ENCODE assay signal across 18 cellular contexts in genomic region chr4:108148316-108148715, GRCh38. TPM values are rescaled to one million over a fixed set of nuclear protein-coding genes. Genes with fewer than 3 reads are reported as not detected.
A peak's percentile ranks its signal among the peaks of the same experiment; 100 is the strongest.
DNase-seq lines count a peak whose midpoint lies in the region; ATAC-seq, FAIRE-seq and TF ChIP-seq lines count a peak whose summit lies in the region.
"Had no signal": no experiment of that assay in that cellular context is flagged by ENCODE, and none has a peak within 500 bp of the region (broad histone marks: within the 10 kb centered on the region; RNA-seq: fewer than 3 reads in every experiment).

No MANE protein-coding gene starts in this region.

- H3K79me2 ChIP-seq in SK-N-SH (ENCODE audit: insufficient read depth) = no peaks in the 10 kb centered on the region

- no peaks in the 10 kb centered on the region for H3K9me3 Mint-ChIP-seq in activated CD4-positive, alpha-beta T cell treated with anti-CD3 and anti-CD28 coated beads for 36 hours (ENCODE audit: low read depth)
- H3K9me3 Mint-ChIP-seq in CD8-positive, alpha-beta T cell = no peaks in the 10 kb centered on the region

- no peaks in the 10 kb centered on the region for H4K20me1 ChIP-seq in SK-N-SH (ENCODE audit: insufficient read depth)

- H3K27ac ChIP-seq in CD8-positive, alpha-beta T cell (ENCODE audit: low read depth, low read length) = peak overlapping the region; percentile 28
- no peak overlapping the region for H3K27ac ChIP-seq in SK-N-SH (ENCODE audit: low read depth in 2 of 2, low read length in 1 of 2)
- H3K27ac ChIP-seq: sigmoid colon had no signal

- no peak for TF ChIP-seq CTCF in CD8-positive, alpha-beta T cell (IDR thresholded peaks at IDR 0.05)
- TF ChIP-seq CTCF in SK-N-SH (IDR thresholded peaks at IDR 0.05) (no peak), D721Med (IDR thresholded peaks at IDR 0.05; ENCODE audit: insufficient read depth, missing control alignments) (no peak)

- H3K36me3 Mint-ChIP-seq in activated CD4-positive, alpha-beta T cell treated with anti-CD3 and anti-CD28 coated beads for 36 hours (ENCODE audit: low read depth) = peaks cover 53% of the 10 kb centered on the region
- H3K36me3 Mint-ChIP-seq in CD8-positive, alpha-beta T cell = peaks cover 80% of the 10 kb centered on the region

- POLR2A ChIA-PET in activated CD4-positive, alpha-beta T cell treated with anti-CD3 and anti-CD28 coated beads for 36 hours (lab: Charles Lee) = interaction anchor here (1.6 kb wide), 1 partner anchor 9 kb away, joined by 7 read pairs; no protein-coding TSS in a partner anchor
- POLR2A ChIA-PET in CD8-positive, alpha-beta T cell (lab: Charles Lee) = interaction anchor here (0.6 to 1.2 kb wide), 4 partner anchors 14 to 59 kb away, joined by 3 to 4 read pairs (median 4); no protein-coding TSS in a partner anchor
- POLR2A ChIA-PET in SK-N-SH (lab: Yijun Ruan, JAX) = no interaction called here

- H3F3A ChIP-seq in SK-N-SH (replicated peaks; ENCODE audit: insufficient read depth) = no peaks in the 10 kb centered on the region

- no peak for TF ChIP-seq RAD21 in SK-N-SH (IDR thresholded peaks at IDR 0.05; ENCODE audit: low read length)

- H3K27me3 Mint-ChIP-seq in activated CD4-positive, alpha-beta T cell treated with anti-CD3 and anti-CD28 coated beads for 36 hours = no peaks in the 10 kb centered on the region
- no peaks in the 10 kb centered on the region for H3K27me3 Mint-ChIP-seq in CD8-positive, alpha-beta T cell (ENCODE audit: low read depth)

- 15% methylated on average over 1 of the region's 1 CpG for WGBS in SK-N-SH (ENCODE audit: low lambda C conversion rate)

- no peak overlapping the region for H2AFZ ChIP-seq in SK-N-SH (ENCODE audit: low read depth)

- peak; percentile 69 for DNase-seq in activated CD4-positive, alpha-beta T cell treated with anti-CD3 and anti-CD28 coated beads for 36 hours
- no peak for DNase-seq in activated CD4-positive, alpha-beta T cell treated with anti-CD3 and anti-CD28 coated beads, Interleukin-2, amount 50 U/mL, for 1 hour
- DNase-seq in CD8-positive, alpha-beta T cell = peak in 2 of 7 experiments; percentile 54 to 69
- peak; percentile 75 for DNase-seq in NCI-H69 (lab: John Stamatoyannopoulos, UW)
- DNase-seq in effector CD4-positive, alpha-beta T cell = peak; percentile 34
- no peak for DNase-seq in SK-N-SH
- no peak for DNase-seq in D721Med (ENCODE audit: insufficient read length, low spot score)
- DNase-seq: activated effector memory CD4-positive, alpha-beta T cell treated with Interleukin-2 at 50 U/mL for 16 hours; IMR-90; NCI-H1048; NCI-H446; occipital lobe; sigmoid colon had no signal

- peak overlapping the region; percentile 1 for H3K4me3 ChIP-seq in CD8-positive, alpha-beta T cell (ENCODE audit: low read depth, low read length)
- no peak overlapping the region for H3K4me3 ChIP-seq in SK-N-SH (ENCODE audit: low read depth in 2 of 2, low read length in 1 of 2)
- H3K4me3 ChIP-seq: sigmoid colon had no signal

- H3K9me3 ChIP-seq in CD8-positive, alpha-beta T cell (ENCODE audit: low read length) = no peaks in the 10 kb centered on the region
- no peaks in the 10 kb centered on the region for H3K9me3 ChIP-seq in SK-N-SH
- H3K9me3 ChIP-seq: sigmoid colon had no signal

- intact Hi-C loops in activated CD4-positive, alpha-beta T cell treated with anti-CD3 and anti-CD28 coated beads for 36 hours (cut with DNase I, micrococcal nuclease) = loop anchor here in 1 of 2 experiments (1.0 kb wide), 1 partner anchor 8 kb away; no protein-coding TSS in a partner anchor
- intact Hi-C loops in CD8-positive, alpha-beta T cell (cut with DNase I, micrococcal nuclease) = loop anchor here in 1 of 2 experiments (1.0 kb wide), 1 partner anchor 9 kb away; no protein-coding TSS in a partner anchor

- H3K9ac ChIP-seq in SK-N-SH = no peak overlapping the region

- no peaks in the 10 kb centered on the region for H3K27me3 ChIP-seq in CD8-positive, alpha-beta T cell (ENCODE audit: insufficient read depth, low read length)
- peaks cover 7% of the 10 kb centered on the region for H3K27me3 ChIP-seq in SK-N-SH (ENCODE audit: insufficient read depth)

- TF ChIP-seq EP300 in SK-N-SH (IDR thresholded peaks at IDR 0.05; ENCODE audit: borderline replicate concordance in 1 of 2, low read depth in 1 of 2, low read length in 1 of 2) = no peak

- H3K27ac Mint-ChIP-seq in activated CD4-positive, alpha-beta T cell treated with anti-CD3 and anti-CD28 coated beads for 36 hours = peak overlapping the region; percentile 83
- peak overlapping the region; percentile 93 for H3K27ac Mint-ChIP-seq in CD8-positive, alpha-beta T cell

- no peak for FAIRE-seq in D721Med (lab: Jason Lieb, UNC)
- FAIRE-seq: endometrium, H1, islet of Langerhans had no signal

- no peaks in the 10 kb centered on the region for H3K9me2 ChIP-seq in SK-N-SH

- H3K4me1 Mint-ChIP-seq in activated CD4-positive, alpha-beta T cell treated with anti-CD3 and anti-CD28 coated beads for 36 hours = peaks cover 89% of the 10 kb centered on the region
- H3K4me1 Mint-ChIP-seq in CD8-positive, alpha-beta T cell (ENCODE audit: low read depth) = peaks cover 91% of the 10 kb centered on the region

- H3K36me3 ChIP-seq in CD8-positive, alpha-beta T cell (ENCODE audit: insufficient read depth, low read length) = peaks cover 35% of the 10 kb centered on the region
- H3K36me3 ChIP-seq in SK-N-SH (replicated peaks in 1 of 2; ENCODE audit: control insufficient read depth in 1 of 2, insufficient read depth in 2 of 2, low read length in 1 of 2) = no peaks in the 10 kb centered on the region
- H3K36me3 ChIP-seq: sigmoid colon had no signal

- CTCF ChIA-PET in activated CD4-positive, alpha-beta T cell treated with anti-CD3 and anti-CD28 coated beads for 36 hours (lab: Charles Lee) = interaction anchor here (1.2 kb wide), 1 partner anchor 17 kb away, joined by 3 read pairs; no protein-coding TSS in a partner anchor
- CTCF ChIA-PET in CD8-positive, alpha-beta T cell (lab: Charles Lee) = no interaction called here
- CTCF ChIA-PET in SK-N-SH (lab: Yijun Ruan, JAX) = interaction anchor here (1.0 kb wide), 1 partner anchor 11 kb away, joined by 3 read pairs; no protein-coding TSS in a partner anchor

- peak; percentile 66 for ATAC-seq in activated CD4-positive, alpha-beta T cell treated with anti-CD3 and anti-CD28 coated beads for 36 hours
- peak; percentile 66 for ATAC-seq in CD8-positive, alpha-beta T cell
- ATAC-seq in GM21825 (IDR thresholded peaks at IDR 0.05; ENCODE audit: unreplicated experiment) = no peak
- ATAC-seq: Panc1 had no signal

- H3K4me2 ChIP-seq in SK-N-SH = no peak overlapping the region

- peaks cover 91% of the 10 kb centered on the region for H3K4me1 ChIP-seq in CD8-positive, alpha-beta T cell (ENCODE audit: insufficient read depth, low read length)
- no peaks in the 10 kb centered on the region for H3K4me1 ChIP-seq in SK-N-SH (ENCODE audit: control insufficient read depth in 1 of 2, insufficient read depth in 2 of 2, low read depth in 1 of 2, low read length in 1 of 2)
- H3K4me1 ChIP-seq: sigmoid colon had no signal

- H3K4me3 Mint-ChIP-seq in activated CD4-positive, alpha-beta T cell treated with anti-CD3 and anti-CD28 coated beads for 36 hours = peak overlapping the region; percentile 37
- peak overlapping the region; percentile 38 for H3K4me3 Mint-ChIP-seq in CD8-positive, alpha-beta T cell

TF ChIP-seq in SK-N-SH, 30 proteins besides CTCF, POLR2A, EP300 and RAD21:
- TF ChIP-seq FOXJ3 (CRISPR knock-in tag; IDR thresholded peaks at IDR 0.05) (no peak), SIN3A (IDR thresholded peaks at IDR 0.05; ENCODE audit: borderline replicate concordance, low read depth, low read length) (no peak), ELF1 (IDR thresholded peaks at IDR 0.05) (no peak), YY1 (IDR thresholded peaks at IDR 0.05; ENCODE audit: low read depth) (no peak), USF1 (IDR thresholded peaks at IDR 0.05; ENCODE audit: borderline replicate concordance, low read depth) (no peak), TEAD4 (IDR thresholded peaks at IDR 0.05; ENCODE audit: borderline replicate concordance, insufficient read depth) (no peak), RFX5 (IDR thresholded peaks at IDR 0.05; ENCODE audit: low read length) (no peak)

RNA-seq across cellular contexts. Expression of gene LEF1, which starts 20.4 kb away (rescaled TPM):
- 100 to 1,000 TPM; 175 to 302 TPM for total RNA-seq in activated CD4-positive, alpha-beta T cell treated with anti-CD3 and anti-CD28 coated beads for 36 hours
- total RNA-seq in CD8-positive, alpha-beta T cell = 100 to 1,000 TPM; 325 to 335 TPM
- 0.36 and 0.89 TPM in 2 replicates for polyA plus RNA-seq in SK-N-SH (2012; rRNA removed)
- 1.1 and 1.6 TPM in 2 replicates for polyA plus RNA-seq in SK-N-SH (2012; cell fraction: cytosol; rRNA removed)
- polyA plus RNA-seq in SK-N-SH (2012; cell fraction: nucleus; rRNA removed) = 0.57 and 0.76 TPM in 2 replicates

Comparison
In these comparisons a context has a peak if more than half of its experiments do, and no peak if none do; other contexts are left out.
1. DNase-seq: peak in activated CD4-positive, alpha-beta T cell treated with anti-CD3 and anti-CD28 coated beads for 36 hours (single experiment), NCI-H69 (single experiment) and effector CD4-positive, alpha-beta T cell (single experiment); none in activated CD4-positive, alpha-beta T cell treated with anti-CD3 and anti-CD28 coated beads, Interleukin-2, amount 50 U/mL, for 1 hour (single experiment), SK-N-SH (single experiment) and D721Med (single experiment).